ENCODE assay signal across 24 cellular contexts in genomic region chr6:149899486-149899885, GRCh38. TPM values are rescaled to one million over a fixed set of nuclear protein-coding genes. Genes with fewer than 3 reads are reported as not detected.
"Had no signal": no experiment of that assay in that cellular context is flagged by ENCODE, and none has a peak within 500 bp of the region (broad histone marks: within the 10 kb centered on the region; RNA-seq: fewer than 3 reads in every experiment).

No MANE protein-coding gene starts in this region.

- H3K4me3 ChIP-seq: psoas muscle, spleen, tibial nerve had no signal

- DNase-seq: activated CD4-positive, alpha-beta T cell treated with anti-CD3 and anti-CD28 coated beads for 1 hour; activated CD4-positive, alpha-beta T cell treated with anti-CD3 and anti-CD28 coated beads, Interleukin-2, amount 10 ng/mL, durations not matched to agents 7 days and 5 days; activated naive CD8-positive, alpha-beta T cell treated with anti-CD3 and anti-CD28 coated beads, Interleukin-2, amount 50 U/mL, for 24 hours; amygdala; foreskin keratinocyte; kidney; left colon; midbrain; naive thymus-derived CD4-positive, alpha-beta T cell; nucleus accumbens; psoas muscle; stimulated activated naive CD4-positive, alpha-beta T cell; T-helper 2 cell had no signal

- H3K27ac ChIP-seq: parathyroid adenoma, psoas muscle, spleen, tibial nerve had no signal

- H3K27me3 ChIP-seq: foreskin keratinocyte, tibial nerve had no signal

- H3K9ac ChIP-seq: parathyroid adenoma had no signal

- H3K36me3 ChIP-seq: spleen, tibial nerve had no signal

- H3K9me3 ChIP-seq: psoas muscle, spleen, tibial nerve had no signal

- H2AFZ ChIP-seq: parathyroid adenoma had no signal

- ATAC-seq: activated naive CD8-positive, alpha-beta T cell treated with anti-CD3 and anti-CD28 coated beads, Interleukin-2, amount 50 U/mL, for 24 hours; foreskin keratinocyte; left colon; naive thymus-derived CD4-positive, alpha-beta T cell; psoas muscle; SK-N-SH treated with all-trans-retinoic acid at 6 μM for 48 hours had no signal

RNA-seq across cellular contexts. Expression of gene RAET1E, which starts 1.6 kb away (rescaled TPM):
- total RNA-seq: activated CD4-positive, alpha-beta memory T cell treated with anti-CD3 and anti-CD28 coated beads, Interleukin-2, amount 10 ng/mL, durations not matched to agents 7 days and 5 days; activated CD4-positive, alpha-beta T cell treated with anti-CD3 and anti-CD28 coated beads, Interleukin-2, amount 10 ng/mL, durations not matched to agents 7 days and 5 days; activated T-helper 2 cell treated with anti-CD3 and anti-CD28 coated beads, Interferon-gamma antibody, Interleukin-2, Interleukin-4, amounts not matched to agents 10 μg/mL and 5 μg/mL and 100 μg/mL, durations not matched to agents 14 hours and 24 hours and 36 hours; epithelial cell of proximal tubule; glomerular endothelial cell; liver; naive thymus-derived CD4-positive, alpha-beta T cell; temporal lobe had no signal
- polyA plus RNA-seq: liver; naive thymus-derived CD4-positive, alpha-beta T cell; neural cell had no signal

RNA-seq across cellular contexts. Expression of gene RAET1G, which starts 23.4 kb away (rescaled TPM):
- total RNA-seq: activated CD4-positive, alpha-beta memory T cell treated with anti-CD3 and anti-CD28 coated beads, Interleukin-2, amount 10 ng/mL, durations not matched to agents 7 days and 5 days; activated CD4-positive, alpha-beta T cell treated with anti-CD3 and anti-CD28 coated beads, Interleukin-2, amount 10 ng/mL, durations not matched to agents 7 days and 5 days; activated T-helper 2 cell treated with anti-CD3 and anti-CD28 coated beads, Interferon-gamma antibody, Interleukin-2, Interleukin-4, amounts not matched to agents 10 μg/mL and 5 μg/mL and 100 μg/mL, durations not matched to agents 14 hours and 24 hours and 36 hours; epithelial cell of proximal tubule; left colon; liver; naive thymus-derived CD4-positive, alpha-beta T cell had no signal
- polyA plus RNA-seq: liver; naive thymus-derived CD4-positive, alpha-beta T cell; neural cell had no signal

RNA-seq across cellular contexts. Expression of gene ULBP2, which starts 42.3 kb away (rescaled TPM):
- total RNA-seq: spleen had no signal
